Comparison of ENCODE assay signal across 10 cellular contexts in genomic region chrX:45322382-45322781, GRCh38.
DNase-seq lines count a peak whose midpoint lies in the region; ATAC-seq and TF ChIP-seq lines count a peak whose summit lies in the region.
"Had no signal": no experiment of that assay in that cellular context is flagged by ENCODE, and none has a peak within 500 bp of the region (broad histone marks: within the 10 kb centered on the region; RNA-seq: fewer than 3 reads in every experiment).

No MANE protein-coding gene starts in this region.

- TF ChIP-seq CTCF in LNCaP clone FGC (IDR thresholded peaks at IDR 0.05; ENCODE audit: control insufficient read depth, extremely low read depth, insufficient read depth), result peak; percentile 57
- peak; percentile 12 to 82 (median 54) for TF ChIP-seq CTCF in body of pancreas (IDR thresholded peaks at IDR 0.05)
- peak in 4 of 5 experiments; percentile 26 to 49 (median 38) for TF ChIP-seq CTCF in tibial nerve (IDR thresholded peaks at IDR 0.05)

- TF ChIP-seq POLR2A in body of pancreas (IDR thresholded peaks at IDR 0.05) (no peak), tibial nerve (IDR thresholded peaks at IDR 0.05) (no peak)

- DNase-seq in ELF-1 (ENCODE audit: low read depth, low spot score) (peak; percentile 49), LNCaP clone FGC (ENCODE audit: low read depth) (peak; percentile 33), body of pancreas (peak; percentile 38 to 69 (median 60)), islet precursor cell (peak; percentile 57), tibial nerve (ENCODE audit: low spot score in 2 of 2) (peak; percentile 12 to 24), SKM-1 (lab: John Stamatoyannopoulos, UW; ENCODE audit: unreplicated experiment) (no peak), posterior vena cava (ENCODE audit: low spot score) (no peak)

- H3K9me3 ChIP-seq in body of pancreas (no peaks in the 10 kb centered on the region), tibial nerve (no peaks in the 10 kb centered on the region)
- H3K9me3 ChIP-seq: Peyer's patch had no signal

- H3K27ac ChIP-seq in body of pancreas (no peak overlapping the region), tibial nerve (no peak overlapping the region)
- H3K27ac ChIP-seq: Peyer's patch had no signal

- WGBS in body of pancreas, 2 donors, result 15% methylated on average over 2 of the region's 2 CpGs
- WGBS in tibial nerve, 2 donors, result 6 to 15% methylated on average over 2 of the region's 2 CpGs

- H3K36me3 ChIP-seq in body of pancreas (replicated peaks in 1 of 2; ENCODE audit: insufficient read depth in 1 of 2, low read depth in 2 of 2) (no peaks in the 10 kb centered on the region), tibial nerve (no peaks in the 10 kb centered on the region)
- H3K36me3 ChIP-seq: Peyer's patch had no signal

- no peaks in the 10 kb centered on the region for H3K4me1 ChIP-seq in body of pancreas
- no peaks in the 10 kb centered on the region for H3K4me1 ChIP-seq in tibial nerve
- H3K4me1 ChIP-seq: Peyer's patch had no signal

- no peaks in the 10 kb centered on the region for H3K27me3 ChIP-seq in body of pancreas
- peaks cover 0 to 12% of the 10 kb centered on the region in 2 donors for H3K27me3 ChIP-seq in tibial nerve
- H3K27me3 ChIP-seq: Peyer's patch had no signal

- intact Hi-C loops in body of pancreas (cut with DNase I), result loop anchor here (10.0 kb wide), 1 partner anchor 1082 kb away; no protein-coding TSS in a partner anchor
- intact Hi-C loops in posterior vena cava (cut with DNase I), result loop anchor here in 1 of 2 donors (10.0 kb wide), 1 partner anchor 192 kb away; no protein-coding TSS in a partner anchor

- no peak overlapping the region for H3K4me3 ChIP-seq in LNCaP clone FGC (ENCODE audit: low read depth, low read length)
- no peak overlapping the region for H3K4me3 ChIP-seq in body of pancreas
- H3K4me3 ChIP-seq in tibial nerve, result no peak overlapping the region
- H3K4me3 ChIP-seq: Peyer's patch had no signal

- peak in 1 of 2 donors; percentile 9 for TF ChIP-seq EP300 in tibial nerve (IDR thresholded peaks at IDR 0.05)

- ATAC-seq in body of pancreas (peak; percentile 58), HG02840 (IDR thresholded peaks at IDR 0.05; ENCODE audit: low FRiP score, unreplicated experiment) (no peak)
- ATAC-seq: naive thymus-derived CD8-positive, alpha-beta T cell had no signal

Comparison
In these comparisons a context has a peak if more than half of its experiments do, and no peak if none do; other contexts are left out.
1. DNase-seq: peak in ELF-1 (single experiment), LNCaP clone FGC (single experiment), body of pancreas (4 of 4), islet precursor cell (single experiment) and tibial nerve (2 of 2); none in SKM-1 (single experiment) and posterior vena cava (single experiment).
2. Peak in every context shown above with its lines, with median percentiles within 50 percentile points of each other: CTCF ChIP-seq.